Comparison of ENCODE assay signal across 23 cellular contexts in the genomic region with DNA sequence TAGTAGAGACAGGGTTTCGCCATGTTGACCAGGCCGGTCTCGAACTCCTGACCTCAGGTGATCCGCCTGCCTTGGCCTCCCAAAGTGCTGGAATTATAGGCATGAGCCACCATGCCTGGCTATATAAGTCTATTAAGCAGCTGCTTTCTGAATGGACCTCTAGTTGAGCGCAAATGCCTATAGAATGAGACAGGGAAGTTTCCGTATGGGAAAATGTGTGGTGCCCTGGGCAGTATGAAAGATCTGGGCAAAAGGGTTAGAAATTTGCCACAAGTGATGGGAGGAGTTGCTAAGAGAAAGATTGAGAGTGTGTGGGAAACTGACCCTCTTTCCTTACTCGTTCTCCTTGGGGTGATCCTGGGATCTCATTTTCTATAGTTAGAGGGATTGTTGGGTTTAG.
"Had no signal": no experiment of that assay in that cellular context is flagged by ENCODE, and none has a peak within 500 bp of the region (broad histone marks: within the 10 kb centered on the region; RNA-seq: fewer than 3 reads in every experiment).

No MANE protein-coding gene starts in this region.

- H3K4me3 ChIP-seq: stomach, suprapubic skin, testis, thoracic aorta, thyroid gland, tibial artery, tibial nerve, transverse colon, upper lobe of left lung, upper lobe of right lung, uterus, vagina had no signal

- H3K4me1 ChIP-seq: stomach, suprapubic skin, testis, thyroid gland, tibial artery, transverse colon, upper lobe of left lung, upper lobe of right lung, uterus, vagina had no signal

- H3K27me3 ChIP-seq: suprapubic skin, testis, thyroid gland, tibial artery, tibial nerve, transverse colon, upper lobe of left lung, upper lobe of right lung, uterus, vagina had no signal

- H3K36me3 ChIP-seq: stomach, suprapubic skin, thoracic aorta, thyroid gland, tibial artery, tibial nerve, transverse colon, upper lobe of left lung, upper lobe of right lung, uterus, vagina had no signal

- H3K27ac ChIP-seq: stomach, suprapubic skin, testis, thoracic aorta, thyroid gland, tibial artery, tibial nerve, transverse colon, upper lobe of left lung, upper lobe of right lung, uterus, vagina had no signal

- H3K9me3 ChIP-seq: suprapubic skin, testis, thoracic aorta, thyroid gland, transverse colon, upper lobe of right lung, uterus, vagina had no signal

- DNase-seq: stimulated activated CD4-positive, alpha-beta T cell treated with anti-CD3 and anti-CD28 coated beads, Interleukin-2, amount 100 ng/mL, for 48 hours; stimulated activated CD4-positive, alpha-beta T cell treated with anti-CD3 and anti-CD28 coated beads, Interleukin-4, amount 100 ng/mL, for 1 hour; stimulated activated CD4-positive, alpha-beta T cell treated with anti-CD3 and anti-CD28 coated beads, Interleukin-4, amount 100 ng/mL, for 24 hours; stimulated activated CD4-positive, alpha-beta T cell treated with anti-CD3 and anti-CD28 coated beads, Interleukin-4, amount 100 ng/mL, for 4 hours; stimulated activated CD8-positive, alpha-beta memory T cell treated with anti-CD3 and anti-CD28 coated beads, Interleukin-4, amount 100 ng/mL, for 48 hours; stimulated activated naive B cell treated with anti-CD40 and anti-IgM and Interleukin-4, amounts not matched to agents 10 μg/mL and 1 μg/mL and 100 μg/mL, for 72 hours; stimulated activated naive CD4-positive, alpha-beta T cell; stimulated activated naive CD4-positive, alpha-beta T cell treated with Interleukin-2 at 50 U/mL for 16 hours; stimulated activated naive CD8-positive, alpha-beta T cell treated with anti-CD3 and anti-CD28 coated beads, Interleukin-15, amount 100 ng/mL, for 72 hours; stimulated activated naive CD8-positive, alpha-beta T cell treated with anti-CD3 and anti-CD28 coated beads, Interleukin-15, Interleukin-2, amounts not matched to agents 100 U/mL and 50 U/mL, for 24 hours; stomach; substantia nigra; testis; thyroid gland; tibial artery; transverse colon; upper lobe of left lung; upper lobe of right lung; uterus had no signal
